14 cellular contexts compared by ENCODE assay signal in genomic region chr12:51320311-51320694, GRCh38. TPM values are rescaled to one million over a fixed set of nuclear protein-coding genes. Genes with fewer than 3 reads are reported as not detected.
DNase-seq lines count a peak whose midpoint lies in the region; ATAC-seq and TF ChIP-seq lines count a peak whose summit lies in the region.
"Had no signal": no experiment of that assay in that cellular context is flagged by ENCODE, and none has a peak within 500 bp of the region (broad histone marks: within the 10 kb centered on the region; RNA-seq: fewer than 3 reads in every experiment).

No MANE protein-coding gene starts in this region.

- peak overlapping the region; percentile 38 for H3K27ac ChIP-seq in CD8-positive, alpha-beta T cell (ENCODE audit: low read depth, low read length)
- H3K27ac ChIP-seq in HUES64 (ENCODE audit: low read depth, low read length): peak overlapping the region; percentile 85
- no peak overlapping the region for H3K27ac ChIP-seq in psoas muscle
- H3K27ac ChIP-seq: VCaP had no signal

- H3K9me3 Mint-ChIP-seq in CD8-positive, alpha-beta T cell: no peaks in the 10 kb centered on the region
- H3K9me3 Mint-ChIP-seq in activated naive CD8-positive, alpha-beta T cell treated with anti-CD3 and anti-CD28 coated beads, Interleukin-2, amount 10 ng/mL, durations not matched to agents 7 days and 5 days: no peaks in the 10 kb centered on the region
- no peaks in the 10 kb centered on the region for H3K9me3 Mint-ChIP-seq in natural killer cell

- intact Hi-C loops in CD8-positive, alpha-beta T cell (cut with DNase I, micrococcal nuclease): loop anchor here (5.0 kb wide), 4 partner anchors 33 to 148 kb away; partner anchors contain the start of genes TFCP2 (in 2 of the 2) and POU6F1 (in 1 of the 2)
- intact Hi-C loops in natural killer cell (cut with micrococcal nuclease) (no loop called here), psoas muscle (cut with DNase I) (no loop called here)

- H3K4me3 ChIP-seq in CD8-positive, alpha-beta T cell (ENCODE audit: low read depth, low read length): peak overlapping the region; percentile 7
- H3K4me3 ChIP-seq in HUES64 (ENCODE audit: low read length) (no peak overlapping the region), psoas muscle (no peak overlapping the region)

- H3K9me3 ChIP-seq in CD8-positive, alpha-beta T cell (ENCODE audit: low read length): no peaks in the 10 kb centered on the region
- no peaks in the 10 kb centered on the region for H3K9me3 ChIP-seq in HUES64 (ENCODE audit: insufficient read depth, low read depth, low read length)
- H3K9me3 ChIP-seq in psoas muscle: no peaks in the 10 kb centered on the region

- peak overlapping the region; percentile 95 for H3K27ac Mint-ChIP-seq in CD8-positive, alpha-beta T cell
- peak overlapping the region; percentile 87 for H3K27ac Mint-ChIP-seq in activated naive CD8-positive, alpha-beta T cell treated with anti-CD3 and anti-CD28 coated beads, Interleukin-2, amount 10 ng/mL, durations not matched to agents 7 days and 5 days
- peak overlapping the region; percentile 87 to 90 for H3K27ac Mint-ChIP-seq in natural killer cell

- H3K4me3 Mint-ChIP-seq in CD8-positive, alpha-beta T cell: peak overlapping the region; percentile 93
- H3K4me3 Mint-ChIP-seq in activated naive CD8-positive, alpha-beta T cell treated with anti-CD3 and anti-CD28 coated beads, Interleukin-2, amount 10 ng/mL, durations not matched to agents 7 days and 5 days: peak overlapping the region; percentile 96
- peak overlapping the region; percentile 94 for H3K4me3 Mint-ChIP-seq in natural killer cell
- H3K4me3 Mint-ChIP-seq: stimulated activated naive B cell treated with anti-CD40 and anti-IgM and Interleukin-4, amounts not matched to agents 10 μg/mL and 1 μg/mL and 100 μg/mL, for 72 hours had no signal

- H3K36me3 Mint-ChIP-seq in CD8-positive, alpha-beta T cell: peaks cover 51% of the 10 kb centered on the region
- peaks cover 48% of the 10 kb centered on the region for H3K36me3 Mint-ChIP-seq in activated naive CD8-positive, alpha-beta T cell treated with anti-CD3 and anti-CD28 coated beads, Interleukin-2, amount 10 ng/mL, durations not matched to agents 7 days and 5 days
- peaks cover 18% of the 10 kb centered on the region for H3K36me3 Mint-ChIP-seq in natural killer cell

- no peaks in the 10 kb centered on the region for H3K27me3 Mint-ChIP-seq in CD8-positive, alpha-beta T cell (ENCODE audit: low read depth)
- no peaks in the 10 kb centered on the region for H3K27me3 Mint-ChIP-seq in activated naive CD8-positive, alpha-beta T cell treated with anti-CD3 and anti-CD28 coated beads, Interleukin-2, amount 10 ng/mL, durations not matched to agents 7 days and 5 days
- H3K27me3 Mint-ChIP-seq in natural killer cell (ENCODE audit: low read depth in 2 of 2): no peaks in the 10 kb centered on the region
- H3K27me3 Mint-ChIP-seq: stimulated activated naive B cell treated with anti-CD40 and anti-IgM and Interleukin-4, amounts not matched to agents 10 μg/mL and 1 μg/mL and 100 μg/mL, for 72 hours had no signal

- peaks cover 71% of the 10 kb centered on the region for H3K4me1 ChIP-seq in CD8-positive, alpha-beta T cell (ENCODE audit: insufficient read depth, low read length)
- H3K4me1 ChIP-seq in HUES64 (ENCODE audit: insufficient read depth, low read length) (peaks cover 43% of the 10 kb centered on the region), psoas muscle (no peaks in the 10 kb centered on the region)

- CTCF ChIA-PET in CD8-positive, alpha-beta T cell (lab: Charles Lee): interaction anchor here (1.3 to 7.8 kb wide), 5 partner anchors 8 to 21 kb away, joined by 3 to 61 read pairs (median 5); no protein-coding TSS in a partner anchor

- H3K36me3 ChIP-seq in CD8-positive, alpha-beta T cell (ENCODE audit: insufficient read depth, low read length): peaks cover 5% of the 10 kb centered on the region
- H3K36me3 ChIP-seq in HUES64 (ENCODE audit: insufficient read depth, low read length) (no peaks in the 10 kb centered on the region), psoas muscle (ENCODE audit: insufficient read depth in 1 of 2, low read depth in 1 of 2) (no peaks in the 10 kb centered on the region)

- POLR2A ChIA-PET in CD8-positive, alpha-beta T cell (lab: Charles Lee): interaction anchor here (1.0 to 4.9 kb wide), 5 partner anchors 12 to 1208 kb away, joined by 3 to 38 read pairs (median 6); partner anchors contain the start of genes COX14 and SMAGP
- POLR2A ChIA-PET in activated naive CD8-positive, alpha-beta T cell treated with anti-CD3 and anti-CD28 coated beads, Interleukin-2, amount 10 ng/mL, durations not matched to agents 7 days and 5 days (lab: Charles Lee): interaction anchor here (0.6 to 3.4 kb wide), 4 partner anchors 20 to 1977 kb away, joined by 3 to 13 read pairs (median 4); partner anchors contain the start of genes CSRNP2 and DAZAP2

- DNase-seq in CD8-positive, alpha-beta T cell: no peak
- no peak for DNase-seq in activated naive CD8-positive, alpha-beta T cell treated with anti-CD3 and anti-CD28 coated beads, Interleukin-2, amount 10 ng/mL, durations not matched to agents 7 days and 5 days
- no peak for DNase-seq in natural killer cell
- DNase-seq in GM03348 (ENCODE audit: low spot score): no peak
- no peak for DNase-seq in SKM-1 (lab: John Stamatoyannopoulos, UW; ENCODE audit: unreplicated experiment)
- DNase-seq in Ammon's horn (ENCODE audit: low spot score): no peak
- DNase-seq in psoas muscle: no peak
- DNase-seq: cortex of kidney; left cardiac atrium; stimulated activated naive B cell treated with anti-CD40 and anti-IgM and Interleukin-4, amounts not matched to agents 10 μg/mL and 1 μg/mL and 100 μg/mL, for 72 hours had no signal

- ATAC-seq in CD8-positive, alpha-beta T cell: no peak
- ATAC-seq in activated naive CD8-positive, alpha-beta T cell treated with anti-CD3 and anti-CD28 coated beads, Interleukin-2, amount 10 ng/mL, durations not matched to agents 7 days and 5 days (ENCODE audit: low read depth): no peak
- no peak for ATAC-seq in natural killer cell
- ATAC-seq in psoas muscle: no peak
- ATAC-seq: left cardiac atrium; stimulated activated naive B cell treated with anti-CD40 and anti-IgM and Interleukin-4, amounts not matched to agents 10 μg/mL and 1 μg/mL and 100 μg/mL, for 72 hours had no signal

- no peaks in the 10 kb centered on the region for H3K27me3 ChIP-seq in CD8-positive, alpha-beta T cell (ENCODE audit: insufficient read depth, low read length)
- H3K27me3 ChIP-seq in HUES64 (ENCODE audit: insufficient read depth, low read length) (no peaks in the 10 kb centered on the region), psoas muscle (ENCODE audit: insufficient read depth in 3 of 3, low read length in 2 of 3) (no peaks in the 10 kb centered on the region)

- peaks cover 79% of the 10 kb centered on the region for H3K4me1 Mint-ChIP-seq in CD8-positive, alpha-beta T cell (ENCODE audit: low read depth)
- H3K4me1 Mint-ChIP-seq in activated naive CD8-positive, alpha-beta T cell treated with anti-CD3 and anti-CD28 coated beads, Interleukin-2, amount 10 ng/mL, durations not matched to agents 7 days and 5 days: peaks cover 54% of the 10 kb centered on the region
- H3K4me1 Mint-ChIP-seq in natural killer cell: peaks cover 89 to 90% of the 10 kb centered on the region in 2 donors

- WGBS in HUES64: 33% methylated on average over 2 of the region's 4 CpGs
- WGBS in psoas muscle, 3 donors: 62 to 68% (median 68%) methylated on average over 4 of the region's 4 CpGs

- TF ChIP-seq CTCF in CD8-positive, alpha-beta T cell (IDR thresholded peaks at IDR 0.05): no peak
- TF ChIP-seq CTCF in natural killer cell (IDR thresholded peaks at IDR 0.05) (no peak), psoas muscle (IDR thresholded peaks at IDR 0.05) (no peak)

- no peak overlapping the region for H3K9ac ChIP-seq in HUES64 (ENCODE audit: low read depth, low read length)

RNA-seq across cellular contexts. Expression of gene BIN2, which starts 3.7 kb away (rescaled TPM):
- total RNA-seq in CD8-positive, alpha-beta T cell: 100 to 1,000 TPM; 115 to 125 TPM
- not detected for polyA plus RNA-seq in HUES64 (2013, experiment 1 of 2)
- polyA plus RNA-seq in HUES64 (2013, experiment 2 of 2): not detected
- 100 to 1,000 TPM; 161 to 164 TPM for total RNA-seq in activated naive CD8-positive, alpha-beta T cell treated with anti-CD3 and anti-CD28 coated beads, Interleukin-2, amount 10 ng/mL, durations not matched to agents 7 days and 5 days
- total RNA-seq in natural killer cell: 100 to 1,000 TPM; 443 to 495 (median 478) TPM
- 1 to 10 TPM in 3 of 4 donors, under 1 TPM in 1; 0.81 to 2.0 (median 1.4) TPM for total RNA-seq in psoas muscle
- under 1 TPM; 0.37 to 0.47 (median 0.40) TPM for polyA plus RNA-seq in psoas muscle

RNA-seq across cellular contexts. Expression of gene CELA1, which starts 26.2 kb away (rescaled TPM):
- total RNA-seq in CD8-positive, alpha-beta T cell: under 1 TPM in 1 of 2 experiments, not detected in 1; 0.79 TPM
- polyA plus RNA-seq in HUES64 (2013, experiment 1 of 2): not detected
- polyA plus RNA-seq in HUES64 (2013, experiment 2 of 2): not detected
- not detected for total RNA-seq in activated naive CD8-positive, alpha-beta T cell treated with anti-CD3 and anti-CD28 coated beads, Interleukin-2, amount 10 ng/mL, durations not matched to agents 7 days and 5 days
- total RNA-seq in natural killer cell (under 1 TPM in 2 of 3 donors, not detected in 1; 0.53 to 0.66 TPM), psoas muscle (not detected)
- not detected for polyA plus RNA-seq in psoas muscle
- total RNA-seq: frontal cortex, left cardiac atrium, omental fat pad had no signal

RNA-seq across cellular contexts. Expression of gene SMAGP, which starts 50.1 kb away (rescaled TPM):
- total RNA-seq in CD8-positive, alpha-beta T cell: 1 to 10 TPM; 1.9 to 2.3 TPM
- polyA plus RNA-seq in HUES64 (2013, experiment 1 of 2): 4.9 TPM
- 4.7 TPM for polyA plus RNA-seq in HUES64 (2013, experiment 2 of 2)
- 1 to 10 TPM; 4.1 to 5.6 TPM for total RNA-seq in activated naive CD8-positive, alpha-beta T cell treated with anti-CD3 and anti-CD28 coated beads, Interleukin-2, amount 10 ng/mL, durations not matched to agents 7 days and 5 days
- 10 to 100 TPM in 2 of 3 donors, 1 to 10 TPM in 1; 6.5 to 26.2 (median 19.0) TPM for total RNA-seq in natural killer cell
- 1 to 10 TPM; 1.8 to 2.9 (median 2.2) TPM for total RNA-seq in psoas muscle
- polyA plus RNA-seq in psoas muscle: 1 to 10 TPM; 2.1 to 5.2 (median 2.4) TPM

Comparison
In these comparisons a context has a peak if more than half of its experiments do, and no peak if none do; other contexts are left out.
1. RNA of gene BIN2, which starts 3.7 kb away (total RNA-seq): 443 to 495 TPM in natural killer cell, 161 to 164 TPM in activated naive CD8-positive, alpha-beta T cell treated with anti-CD3 and anti-CD28 coated beads, Interleukin-2, amount 10 ng/mL, durations not matched to agents 7 days and 5 days and 115 to 125 TPM in CD8-positive, alpha-beta T cell; 0.81 to 2.0 TPM in psoas muscle; every median in the first group is over 10 times any median in the second.
2. intact Hi-C loops: an anchor here in CD8-positive, alpha-beta T cell (5.0 kb wide); none called in natural killer cell and psoas muscle.
3. Peak in every context shown above with its lines, with median percentiles within 50 percentile points of each other: H3K27ac Mint-ChIP-seq and H3K4me3 Mint-ChIP-seq.